8 cellular contexts compared by ENCODE assay signal in genomic region chr20:36792422-36792821, GRCh38. TPM values are rescaled to one million over a fixed set of nuclear protein-coding genes. Genes with fewer than 3 reads are reported as not detected.
DNase-seq lines count a peak whose midpoint lies in the region; ATAC-seq and TF ChIP-seq lines count a peak whose summit lies in the region.

No MANE protein-coding gene starts in this region.

- ATAC-seq in GM21367 (IDR thresholded peaks at IDR 0.05; ENCODE audit: unreplicated experiment): no peak
- no peak for ATAC-seq in GM19463 (IDR thresholded peaks at IDR 0.05; ENCODE audit: unreplicated experiment)

- H3K4me1 Mint-ChIP-seq in nephron progenitor cell: peaks cover 5% of the 10 kb centered on the region

- H3K9me3 Mint-ChIP-seq in nephron progenitor cell: no peaks in the 10 kb centered on the region

- DNase-seq in A172 (ENCODE audit: low spot score): peak; percentile 89
- peak; percentile 40 for DNase-seq in NCI-H526 treated with DMSO at 0.1 percent for 48 hours (lab: John Stamatoyannopoulos, UW)
- DNase-seq in dermis microvascular lymphatic vessel endothelial cell (ENCODE audit: low read depth in 2 of 2): peak; percentile 48 to 79
- DNase-seq in nephron progenitor cell: peak; percentile 44
- no peak for DNase-seq in NOMO-1 treated with DMSO at 0.1 percent for 48 hours (lab: John Stamatoyannopoulos, UW; ENCODE audit: unreplicated experiment)

- TF ChIP-seq CTCF in GM12872 (IDR thresholded peaks at IDR 0.05; ENCODE audit: insufficient read depth, low read depth, low read length): peak; percentile 66
- TF ChIP-seq CTCF in nephron progenitor cell (IDR thresholded peaks at IDR 0.05): no peak

- H3K27me3 Mint-ChIP-seq in nephron progenitor cell (ENCODE audit: low read depth, poor library complexity): no peaks in the 10 kb centered on the region

- peaks cover 50% of the 10 kb centered on the region for H3K36me3 Mint-ChIP-seq in nephron progenitor cell (ENCODE audit: low read depth)

- H3K27ac Mint-ChIP-seq in nephron progenitor cell: no peak overlapping the region

- H3K4me3 Mint-ChIP-seq in nephron progenitor cell: no peak overlapping the region

RNA-seq across cellular contexts. Expression of gene DSN1, which starts 18.9 kb away (rescaled TPM):
- 59.7 and 66.7 TPM in 2 replicates for total RNA-seq in A172 (2014; rRNA removed; shearing (Covaris generic))
- total RNA-seq in dermis microvascular lymphatic vessel endothelial cell: 16.4 and 18.7 TPM in 2 replicates

RNA-seq across cellular contexts. Expression of gene NDRG3, which starts 46.5 kb away (rescaled TPM):
- 49.7 and 54.6 TPM in 2 replicates for total RNA-seq in A172 (2014; rRNA removed; shearing (Covaris generic))
- 28.3 and 28.9 TPM in 2 replicates for total RNA-seq in dermis microvascular lymphatic vessel endothelial cell
